ENCODE assay signal across 8 cellular contexts in the genomic region with DNA sequence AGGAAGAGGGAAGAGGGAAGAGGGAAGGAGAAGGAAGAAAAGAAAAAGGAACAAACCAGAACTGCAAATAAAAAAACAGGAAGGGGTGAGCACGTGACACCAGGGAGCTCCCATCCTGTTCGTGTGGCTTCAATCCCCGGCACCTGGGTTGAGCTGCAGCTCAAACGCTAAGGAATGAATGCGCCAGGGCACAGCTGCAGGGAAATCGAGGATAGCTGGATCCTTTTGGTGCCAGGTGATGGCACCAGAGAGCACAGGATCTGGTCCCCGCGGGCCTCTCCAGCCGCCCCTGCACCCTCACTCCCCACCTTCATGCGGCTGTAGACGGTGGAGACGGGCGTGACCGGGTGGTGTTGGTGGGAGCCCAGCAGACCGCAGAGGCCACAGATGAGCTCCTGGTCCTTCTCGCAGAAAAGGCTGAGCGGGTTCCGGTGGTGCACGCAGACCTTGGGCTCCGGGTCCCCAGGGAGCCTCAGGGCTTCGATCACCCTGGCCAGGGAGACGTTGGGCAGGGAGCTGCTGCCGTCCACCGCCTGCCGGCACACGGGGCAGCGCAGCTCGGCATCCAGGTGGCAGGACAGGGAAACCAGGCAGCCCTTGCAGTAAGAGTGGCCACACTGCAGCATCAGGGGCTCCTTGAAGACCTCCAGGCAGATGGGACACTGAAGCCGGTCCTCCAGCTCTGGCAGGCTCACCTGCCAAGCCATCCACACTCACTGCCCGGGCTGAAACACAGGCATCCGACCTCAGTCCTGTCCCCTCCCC. TPM values are rescaled to one million over a fixed set of nuclear protein-coding genes. Genes with fewer than 3 reads are reported as not detected.
DNase-seq lines count a peak whose midpoint lies in the region; ATAC-seq and TF ChIP-seq lines count a peak whose summit lies in the region.
"Not testable (repeated sequence)": the region's sequence is repeated elsewhere in the genome, so short reads cannot be mapped to it uniquely, and the experiment has no call there.

No MANE protein-coding gene starts in this region.

- not testable (repeated sequence) for H4K91ac ChIP-seq in mesenchymal stem cell (ENCODE audit: low read length)

- TF ChIP-seq POLR2A in erythroblast (IDR thresholded peaks at IDR 0.05; ENCODE audit: low read length), result not testable (repeated sequence)

- H3K79me1 ChIP-seq in mesenchymal stem cell (replicated peaks; ENCODE audit: low read length, poor library complexity, severe bottlenecking), result not testable (repeated sequence)

- peak overlapping the region in 9 of 11 experiments; percentile 6 to 57 (median 40); a peak in 14 of 22 replicates for H3K9ac ChIP-seq in BLaER1 treated with 17β-estradiol and CSF1 and Interleukin-3, amounts not matched to agents 10 nM and 100 nM
- not testable (repeated sequence) for H3K9ac ChIP-seq in mesenchymal stem cell (ENCODE audit: low read length)

- 50% methylated on average over 24 of the region's 31 CpGs for WGBS in mesenchymal stem cell

- H3K14ac ChIP-seq in mesenchymal stem cell (ENCODE audit: low read length in 2 of 2), result not testable (repeated sequence)

- not testable (repeated sequence) for H3K9me3 ChIP-seq in BLaER1 treated with 17β-estradiol and CSF1 and Interleukin-3, amounts not matched to agents 10 nM and 100 nM (replicated peaks in 1 of 11); mesenchymal stem cell (ENCODE audit: control insufficient read depth, low read length)

- H2BK15ac ChIP-seq in mesenchymal stem cell (ENCODE audit: low read depth, poor library complexity, severe bottlenecking), result not testable (repeated sequence)

- peak overlapping the region in 7 of 11 experiments; percentile 13 to 52 (median 20); a peak in 8 of 22 replicates for H3K27ac ChIP-seq in BLaER1 treated with 17β-estradiol and CSF1 and Interleukin-3, amounts not matched to agents 10 nM and 100 nM
- not testable (repeated sequence) for H3K27ac ChIP-seq in mesenchymal stem cell (ENCODE audit: low read length, poor library complexity, severe bottlenecking)

- peak overlapping the region in 7 of 10 experiments; percentile 9 to 55 (median 45); a peak in 11 of 20 replicates for H3K4me3 ChIP-seq in BLaER1 treated with 17β-estradiol and CSF1 and Interleukin-3, amounts not matched to agents 10 nM and 100 nM
- peak overlapping the region; percentile 40 to 47 for H3K4me3 ChIP-seq in mesenchymal stem cell (ENCODE audit: insufficient read depth in 1 of 2, low read depth in 1 of 2, low read length in 2 of 2)

- H2AFZ ChIP-seq in mesenchymal stem cell (ENCODE audit: low read depth, low read length), result not testable (repeated sequence)

- DNase-seq in NCI-H1092 (lab: John Stamatoyannopoulos, UW), result peak; percentile 82
- peak; percentile 52 for DNase-seq in SIG-M5 treated with dmso at 0.1 percent for 504 hours (lab: John Stamatoyannopoulos, UW; ENCODE audit: unreplicated experiment)
- DNase-seq in activated T-helper 1 cell treated with Interleukin-2 at 50 U/mL for 16 hours (ENCODE audit: low read depth), result peak; percentile 30
- peak; percentile 24 to 32 for DNase-seq in erythroblast (lab: John Stamatoyannopoulos, UW)
- peak; percentile 55 for DNase-seq in mesenchymal stem cell
- DNase-seq in stimulated activated CD4-positive, alpha-beta T cell treated with anti-CD3 and anti-CD28 coated beads, TNF-alpha, amount 100 ng/mL, for 1 hour (ENCODE audit: low read depth in 3 of 3, low spot score in 1 of 3), result peak in 2 of 3 donors; percentile 16 to 28

- peak; percentile 67 for ATAC-seq in GM21423 (IDR thresholded peaks at IDR 0.05; ENCODE audit: unreplicated experiment)

- H3K4ac ChIP-seq in mesenchymal stem cell (ENCODE audit: low read depth in 1 of 2, low read length in 2 of 2), result not testable (repeated sequence)

- peak overlapping the region; percentile 73 to 91 (median 84) for H3K4me2 ChIP-seq in BLaER1 treated with 17β-estradiol and CSF1 and Interleukin-3, amounts not matched to agents 10 nM and 100 nM
- peak overlapping the region; percentile 23 for H3K4me2 ChIP-seq in mesenchymal stem cell (ENCODE audit: low read length, poor library complexity, severe bottlenecking)

- H3K36me3 ChIP-seq in BLaER1 treated with 17β-estradiol and CSF1 and Interleukin-3, amounts not matched to agents 10 nM and 100 nM; mesenchymal stem cell (ENCODE audit: control insufficient read depth in 1 of 2, insufficient read depth in 2 of 2, low read depth in 1 of 2, low read length in 2 of 2): not testable (repeated sequence)

- H4K8ac ChIP-seq in mesenchymal stem cell (ENCODE audit: low read length), result peak overlapping the region; percentile 42

- not testable (repeated sequence) for H2BK120ac ChIP-seq in mesenchymal stem cell (ENCODE audit: low read depth, low read length)

- H3K18ac ChIP-seq in mesenchymal stem cell (ENCODE audit: low read depth in 1 of 2, low read length in 2 of 2), result peak overlapping the region in 1 of 2 experiments; percentile 37

- not testable (repeated sequence) for H3K27me3 ChIP-seq in BLaER1 treated with 17β-estradiol and CSF1 and Interleukin-3, amounts not matched to agents 10 nM and 100 nM
- H3K27me3 ChIP-seq in mesenchymal stem cell (ENCODE audit: control insufficient read depth in 1 of 2, insufficient read depth in 1 of 2, low read length in 2 of 2), result peaks cover 0 to 31% of the 10 kb centered on the region in 2 experiments

- H2AK5ac ChIP-seq in mesenchymal stem cell (ENCODE audit: low read length, severe bottlenecking), result not testable (repeated sequence)

- not testable (repeated sequence) for H2BK5ac ChIP-seq in mesenchymal stem cell (ENCODE audit: low read depth, low read length, poor library complexity, severe bottlenecking)

- H2BK12ac ChIP-seq in mesenchymal stem cell (ENCODE audit: low read length in 2 of 2), result not testable (repeated sequence)

- H3K4me1 ChIP-seq in BLaER1 treated with 17β-estradiol and CSF1 and Interleukin-3, amounts not matched to agents 10 nM and 100 nM, result peaks cover 14 to 29% (median 21%) of the 10 kb centered on the region in 10 experiments
- H3K4me1 ChIP-seq in mesenchymal stem cell (ENCODE audit: control insufficient read depth, insufficient read depth, low read depth, low read length), result not testable (repeated sequence)

- H4K20me1 ChIP-seq in BLaER1 treated with 17β-estradiol and CSF1 and Interleukin-3, amounts not matched to agents 10 nM and 100 nM, result not testable (repeated sequence)

- not testable (repeated sequence) for H3K23ac ChIP-seq in mesenchymal stem cell (ENCODE audit: low read length in 2 of 2)

RNA-seq across cellular contexts. Expression of gene TRIM50, which starts 3.6 kb away (rescaled TPM):
- polyA plus RNA-seq in mesenchymal stem cell (2013, experiment 1 of 2), result not detected
- polyA plus RNA-seq in mesenchymal stem cell (2013, experiment 2 of 2), result not detected

RNA-seq across cellular contexts. Expression of gene FKBP6, which starts 3.7 kb away (rescaled TPM):
- not detected for polyA plus RNA-seq in mesenchymal stem cell (2013, experiment 1 of 2)
- polyA plus RNA-seq in mesenchymal stem cell (2013, experiment 2 of 2), result not detected

RNA-seq across cellular contexts. Expression of gene NSUN5, which starts 15.6 kb away (rescaled TPM):
- 11.3 TPM for polyA plus RNA-seq in mesenchymal stem cell (2013, experiment 1 of 2)
- polyA plus RNA-seq in mesenchymal stem cell (2013, experiment 2 of 2), result 10.9 TPM

Comparison
In these comparisons a context has a peak if more than half of its experiments do, and no peak if none do; other contexts are left out.
1. DNase-seq: peak in every context shown above with its lines; median percentile 82 in NCI-H1092; 55 in mesenchymal stem cell; 52 in SIG-M5 treated with dmso at 0.1 percent for 504 hours; 30 in activated T-helper 1 cell treated with Interleukin-2 at 50 U/mL for 16 hours; 28 in erythroblast; 22 in stimulated activated CD4-positive, alpha-beta T cell treated with anti-CD3 and anti-CD28 coated beads, TNF-alpha, amount 100 ng/mL, for 1 hour.